Comparison of ENCODE assay signal across 1 cellular context in genomic region chr5:73519531-73520283, GRCh38.
A peak's percentile ranks its signal among the peaks of the same experiment; 100 is the strongest.
TF ChIP-seq lines count a peak whose summit lies in the region.

No MANE protein-coding gene starts in this region.

TF ChIP-seq in GM23338, 12 proteins besides CTCF, POLR2A, EP300 and RAD21 (continued from another document):
- peak; percentile 93 for TF ChIP-seq ZNF462 (CRISPR knock-in tag; IDR thresholded peaks at IDR 0.05)
- TF ChIP-seq NANOG (IDR thresholded peaks at IDR 0.05; ENCODE audit: borderline replicate concordance): no peak
- TF ChIP-seq ZNF114 (CRISPR knock-in tag; IDR thresholded peaks at IDR 0.05): no peak
- TF ChIP-seq STAT1 (IDR thresholded peaks at IDR 0.05; ENCODE audit: unreplicated experiment): no peak
- no peak for TF ChIP-seq EZH2phosphoT487 (IDR thresholded peaks at IDR 0.05; ENCODE audit: unreplicated experiment)
